In the genomic region with DNA sequence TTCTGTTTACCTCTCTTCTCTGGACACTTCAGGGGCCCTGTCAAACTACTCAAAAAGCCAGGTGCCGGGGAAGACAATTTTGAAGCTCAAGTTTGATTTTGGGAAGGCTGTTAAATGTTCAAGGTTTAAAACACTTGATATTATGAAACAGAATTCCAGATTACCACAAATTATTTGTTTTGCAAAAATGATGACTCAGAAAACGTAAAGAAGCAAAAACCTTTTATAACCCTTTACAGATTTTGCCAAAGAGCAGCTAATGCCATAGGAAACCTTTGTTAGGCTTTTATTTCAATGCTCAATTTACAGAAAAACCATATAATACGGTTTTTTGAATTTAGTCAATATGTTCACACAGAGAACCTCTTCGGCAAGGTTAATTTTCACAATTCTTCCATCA, we compare ENCODE assay signal across 26 cellular contexts.
DNase-seq lines count a peak whose midpoint lies in the region; ATAC-seq and TF ChIP-seq lines count a peak whose summit lies in the region.
"Had no signal": no experiment of that assay in that cellular context is flagged by ENCODE, and none has a peak within 500 bp of the region (broad histone marks: within the 10 kb centered on the region; RNA-seq: fewer than 3 reads in every experiment).

No MANE protein-coding gene starts in this region.

- H3K9ac ChIP-seq in GM23248 = peak overlapping the region; percentile 72
- H3K9ac ChIP-seq in neural progenitor cell = no peak overlapping the region

- CTCF ChIA-PET in WTC11 (lab: Charles Lee) = no interaction called here

- H3K79me2 ChIP-seq in GM23248 (ENCODE audit: insufficient read depth) (0 out of 2 replicates have a peak, but pooled peaks cover 8% of the 10 kb centered on the region), neural progenitor cell (ENCODE audit: low read depth) (no peaks in the 10 kb centered on the region), GM23338 (replicated peaks; ENCODE audit: insufficient read depth) (no peaks in the 10 kb centered on the region)

- H3K27me3 ChIP-seq in GM23248 (replicated peaks; ENCODE audit: insufficient read depth) = no peaks in the 10 kb centered on the region
- no peaks in the 10 kb centered on the region for H3K27me3 ChIP-seq in neural progenitor cell
- H3K27me3 ChIP-seq in GM23338 (ENCODE audit: insufficient read depth) = no peaks in the 10 kb centered on the region
- H3K27me3 ChIP-seq: heart right ventricle, ovary had no signal

- no peaks in the 10 kb centered on the region for H3K36me3 ChIP-seq in GM23248 (ENCODE audit: low read depth)
- H3K36me3 ChIP-seq in neural progenitor cell = no peaks in the 10 kb centered on the region
- no peaks in the 10 kb centered on the region for H3K36me3 ChIP-seq in GM23338 (ENCODE audit: insufficient read depth)
- H3K36me3 ChIP-seq: heart right ventricle, ovary had no signal

- 8% methylated on average over 4 of the region's 4 CpGs for WGBS in GM23248 (ENCODE audit: low coverage in 1 of 2, low lambda C conversion rate in 2 of 2, missing lambda C conversion rate in 2 of 2), 2 experiments

- H3K4me1 ChIP-seq in GM23248 (ENCODE audit: insufficient read depth) (no peaks in the 10 kb centered on the region; the same call in 1 of the 2 replicates), neural progenitor cell (no peaks in the 10 kb centered on the region), GM23338 (ENCODE audit: insufficient read depth) (peaks cover 5% of the 10 kb centered on the region; the same call in 1 of the 2 replicates)
- H3K4me1 ChIP-seq: heart right ventricle had no signal

- no peaks in the 10 kb centered on the region for H3K27me3 Mint-ChIP-seq in WTC11 (ENCODE audit: low read depth)
- no peaks in the 10 kb centered on the region for H3K27me3 Mint-ChIP-seq in neural progenitor cell (ENCODE audit: insufficient read depth, low read depth)
- H3K27me3 Mint-ChIP-seq in GM23338 (ENCODE audit: insufficient read depth, low read depth, poor library complexity) = no peaks in the 10 kb centered on the region
- H3K27me3 Mint-ChIP-seq: CD4-positive, alpha-beta memory T cell had no signal

- H3K4me3 Mint-ChIP-seq in WTC11 = peak overlapping the region; percentile 90
- H3K4me3 Mint-ChIP-seq in neural progenitor cell = peak overlapping the region; percentile 85
- no peak overlapping the region for H3K4me3 Mint-ChIP-seq in GM23338
- H3K4me3 Mint-ChIP-seq: activated CD8-positive, alpha-beta T cell treated with anti-CD3 and anti-CD28 coated beads, Interleukin-2, amount 10 ng/mL, durations not matched to agents 7 days and 5 days; CD4-positive, alpha-beta memory T cell had no signal

- no peaks in the 10 kb centered on the region for H4K20me1 ChIP-seq in GM23248 (ENCODE audit: insufficient read depth)
- no peaks in the 10 kb centered on the region for H4K20me1 ChIP-seq in neural progenitor cell (ENCODE audit: low read depth)
- H4K20me1 ChIP-seq in GM23338 (replicated peaks; ENCODE audit: insufficient read depth) = no peaks in the 10 kb centered on the region

- H3K4me1 Mint-ChIP-seq in WTC11 (peaks cover 69% of the 10 kb centered on the region), neural progenitor cell (peaks cover 29% of the 10 kb centered on the region), GM23338 (peaks cover 23% of the 10 kb centered on the region)
- H3K4me1 Mint-ChIP-seq: CD4-positive, alpha-beta memory T cell had no signal

- H2AFZ ChIP-seq in GM23248 = no peak overlapping the region
- H2AFZ ChIP-seq in neural progenitor cell (replicated peaks) = no peak overlapping the region
- no peak overlapping the region for H2AFZ ChIP-seq in GM23338

- POLR2A ChIA-PET in WTC11 (lab: Charles Lee) = no interaction called here

- ATAC-seq in WTC11 (no peak), GM23338 (no peak), GM19324 (IDR thresholded peaks at IDR 0.05; ENCODE audit: low FRiP score, unreplicated experiment) (no peak)
- ATAC-seq: activated CD4-positive, CD25-positive, alpha-beta regulatory T cell treated with anti-CD3 and anti-CD28 coated beads, Interleukin-2, amount 50 U/mL, for 24 hours; activated CD8-positive, alpha-beta T cell treated with anti-CD3 and anti-CD28 coated beads, Interleukin-2, amount 10 ng/mL, durations not matched to agents 7 days and 5 days; heart right ventricle; right cardiac atrium had no signal

- intact Hi-C loops in posterior vena cava (cut with DNase I) = no loop called here

- TF ChIP-seq CTCF in WTC11 (IDR thresholded peaks at IDR 0.05) = no peak
- TF ChIP-seq CTCF in neural progenitor cell (IDR thresholded peaks at IDR 0.05) = no peak
- no peak for TF ChIP-seq CTCF in GM23338 (conservative IDR thresholded peaks at IDR 0.05; ENCODE audit: low read depth in 2 of 2)

- no peaks in the 10 kb centered on the region for H3F3A ChIP-seq in GM23248 (ENCODE audit: insufficient read depth)
- no peaks in the 10 kb centered on the region for H3F3A ChIP-seq in neural progenitor cell (ENCODE audit: low read depth)
- H3F3A ChIP-seq in GM23338 (replicated peaks; ENCODE audit: low read depth) = no peaks in the 10 kb centered on the region

- DNase-seq in GM23248 (peak; percentile 36), WTC11 (ENCODE audit: low spot score) (no peak), fibroblast of peridontal ligament (ENCODE audit: extremely low read depth) (peak; percentile 61), neural progenitor cell (ENCODE audit: low spot score) (no peak), GM23338 (ENCODE audit: low spot score) (no peak), hippocampal formation (lab: John Stamatoyannopoulos, UW) (no peak), posterior vena cava (ENCODE audit: low spot score) (no peak)
- DNase-seq: activated CD8-positive, alpha-beta T cell treated with anti-CD3 and anti-CD28 coated beads, Interleukin-2, amount 10 ng/mL, durations not matched to agents 7 days and 5 days; activated naive CD4-positive, alpha-beta T cell treated with Interleukin-2 at 50 U/mL for 16 hours; activated T-cell treated with anti-CD3 and anti-CD28 coated beads, Interleukin-2, amount 50 U/mL, for 1 hour; aorta; CD4-positive, alpha-beta memory T cell; cerebellar nuclear complex; DMS153; heart right ventricle; islet precursor cell; KG1; NCI-H2029 treated with DMSO at 0.1 percent for 48 hours; NCI-H510A treated with DMSO at 0.1 percent for 48 hours; ovary; right cardiac atrium; substantia nigra; T1000 had no signal

- no peaks in the 10 kb centered on the region for H3K9me3 Mint-ChIP-seq in WTC11
- peaks cover 3% of the 10 kb centered on the region for H3K9me3 Mint-ChIP-seq in neural progenitor cell
- H3K9me3 Mint-ChIP-seq in GM23338 = no peaks in the 10 kb centered on the region

- peak overlapping the region; percentile 62; the same call in 1 of the 2 replicates for H3K27ac ChIP-seq in GM23248
- no peak overlapping the region for H3K27ac ChIP-seq in neural progenitor cell
- no peak overlapping the region for H3K27ac ChIP-seq in GM23338 (ENCODE audit: low read depth)
- H3K27ac ChIP-seq: heart right ventricle, ovary had no signal

- H3K9me2 ChIP-seq in GM23248 (ENCODE audit: insufficient read depth) = no peaks in the 10 kb centered on the region
- peaks cover 9% of the 10 kb centered on the region for H3K9me2 ChIP-seq in GM23338 (ENCODE audit: insufficient read depth)

- H3K9me3 ChIP-seq in GM23248 (ENCODE audit: low read depth) (no peaks in the 10 kb centered on the region), neural progenitor cell (ENCODE audit: low read depth) (no peaks in the 10 kb centered on the region)
- H3K9me3 ChIP-seq: heart right ventricle, ovary had no signal

- H3K4me3 ChIP-seq in GM23248 (peak overlapping the region; percentile 60), neural progenitor cell (no peak overlapping the region), GM23338 (no peak overlapping the region)
- H3K4me3 ChIP-seq: lung, ovary had no signal

- in situ Hi-C loops in GM23248 (cut with MboI) = no loop called here

- H3K27ac Mint-ChIP-seq in WTC11 (no peak overlapping the region), neural progenitor cell (no peak overlapping the region), GM23338 (no peak overlapping the region)
- H3K27ac Mint-ChIP-seq: activated CD8-positive, alpha-beta T cell treated with anti-CD3 and anti-CD28 coated beads, Interleukin-2, amount 10 ng/mL, durations not matched to agents 7 days and 5 days; CD4-positive, alpha-beta memory T cell had no signal

- peaks cover 26% of the 10 kb centered on the region for H3K36me3 Mint-ChIP-seq in WTC11
- H3K36me3 Mint-ChIP-seq in neural progenitor cell = peaks cover 8% of the 10 kb centered on the region
- H3K36me3 Mint-ChIP-seq in GM23338 (ENCODE audit: low read depth) = no peaks in the 10 kb centered on the region; the same call in 2 of the 3 replicates
- H3K36me3 Mint-ChIP-seq: CD4-positive, alpha-beta memory T cell had no signal

- H3K4me2 ChIP-seq in GM23248 (ENCODE audit: unreplicated experiment) = peak overlapping the region; percentile 43
- peak overlapping the region; percentile 58 for H3K4me2 ChIP-seq in neural progenitor cell
- H3K4me2 ChIP-seq in GM23338 = no peak overlapping the region

TF ChIP-seq in WTC11, 78 proteins besides CTCF, POLR2A, EP300 and RAD21 (continues in another document):
- TF ChIP-seq ZNF263 (CRISPR knock-in tag; IDR thresholded peaks at IDR 0.05; ENCODE audit: low read depth) = no peak

TF ChIP-seq in GM23338, 12 proteins besides CTCF, POLR2A, EP300 and RAD21:
- TF ChIP-seq ZNF331 (CRISPR knock-in tag; IDR thresholded peaks at IDR 0.05; ENCODE audit: low read depth) (no peak), EZH2phosphoT487 (IDR thresholded peaks at IDR 0.05; ENCODE audit: unreplicated experiment) (no peak), ZNF114 (CRISPR knock-in tag; IDR thresholded peaks at IDR 0.05) (no peak), POLR2AphosphoS5 (IDR thresholded peaks at IDR 0.05; ENCODE audit: low read depth) (no peak), EZH2 (IDR thresholded peaks at IDR 0.05; ENCODE audit: low read depth, unreplicated experiment) (no peak), NANOG (IDR thresholded peaks at IDR 0.05; ENCODE audit: borderline replicate concordance) (no peak)
TF ChIP-seq in GM23338: peak in this region for 0.

Comparison
In these comparisons a context has a peak if more than half of its experiments do, and no peak if none do; other contexts are left out.
1. DNase-seq: peak in GM23248 (single experiment) and fibroblast of peridontal ligament (single experiment); none in WTC11 (single experiment), neural progenitor cell (single experiment), GM23338 (single experiment), hippocampal formation (0 of 2) and posterior vena cava (single experiment).